8 cellular contexts compared by ENCODE assay signal in the genomic region with DNA sequence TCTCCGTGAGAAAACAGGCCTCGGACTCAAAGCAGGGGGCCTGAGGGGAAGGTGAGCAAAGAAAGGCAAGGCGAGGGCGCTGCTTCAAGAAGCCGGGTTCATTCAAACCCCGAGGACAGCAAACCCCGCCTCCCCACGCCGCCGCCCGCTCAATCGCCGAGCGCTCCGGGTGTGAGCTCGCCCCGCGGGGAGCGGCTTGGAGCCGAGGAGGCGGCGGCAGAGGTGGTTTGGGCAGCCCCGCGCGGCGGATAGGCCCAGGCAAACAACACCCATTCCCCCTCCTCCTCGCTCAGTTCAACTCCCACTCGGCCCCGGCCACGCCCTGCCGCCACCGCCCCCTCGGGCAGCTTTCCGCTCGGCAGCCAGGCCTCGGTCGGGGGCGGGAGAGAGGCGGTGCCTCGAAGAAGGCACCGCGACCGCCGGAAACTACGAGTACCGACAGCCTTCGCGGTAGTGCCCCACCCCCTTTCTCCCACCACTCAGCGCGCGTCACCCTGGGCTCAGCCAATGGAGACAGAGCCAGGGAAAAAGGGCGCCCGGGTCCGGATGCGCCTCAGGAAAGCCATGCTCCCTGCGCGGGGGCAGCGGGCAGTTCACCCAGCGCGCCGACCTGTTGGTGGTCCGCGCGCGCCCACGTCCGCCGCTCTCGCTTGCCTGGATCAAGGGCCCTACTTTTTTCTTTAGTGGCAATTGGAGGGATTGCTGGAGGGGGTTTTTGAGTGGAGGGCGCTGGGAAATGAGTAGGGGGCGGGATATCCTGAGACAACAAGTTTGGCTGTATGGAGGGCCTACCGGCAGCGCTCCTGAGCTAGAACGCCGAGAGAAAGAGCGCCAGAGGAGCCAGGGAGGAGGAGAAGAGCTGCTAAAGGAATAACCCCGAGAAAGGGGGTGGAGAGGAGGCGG. TPM values are rescaled to one million over a fixed set of nuclear protein-coding genes. Genes with fewer than 3 reads are reported as not detected.
DNase-seq lines count a peak whose midpoint lies in the region; ATAC-seq, FAIRE-seq and TF ChIP-seq lines count a peak whose summit lies in the region.

No MANE protein-coding gene starts in this region.

- H3K27me3 ChIP-seq in adrenal gland (no peaks in the 10 kb centered on the region), heart left ventricle (no peaks in the 10 kb centered on the region)

- H3K36me3 ChIP-seq in adrenal gland (replicated peaks in 1 of 2) (no peaks in the 10 kb centered on the region), heart left ventricle (peaks cover 0 to 7% (median 0%) of the 10 kb centered on the region in 9 donors)

- peak overlapping the region; percentile 95 to 100 (median 96) for H3K27ac ChIP-seq in adrenal gland
- peak overlapping the region; percentile 60 to 99 (median 94) for H3K27ac ChIP-seq in heart left ventricle

- intact Hi-C loops in adrenal gland (cut with DNase I), result no loop called here
- intact Hi-C loops in heart left ventricle (cut with DNase I), result loop anchor here in 3 of 10 donors (5.0 to 10.0 kb wide), 3 partner anchors 652 to 658 kb away; no protein-coding TSS in a partner anchor

- peak in 5 of 6 experiments; percentile 7 to 40 (median 19) for TF ChIP-seq CTCF in adrenal gland (IDR thresholded peaks at IDR 0.05)
- TF ChIP-seq CTCF in heart left ventricle (IDR thresholded peaks at IDR 0.05), result peak in 7 of 12 donors; percentile 4 to 43 (median 20)
- TF ChIP-seq CTCF in type B pancreatic cell (conservative IDR thresholded peaks at IDR 0.05), result peak; percentile 39

- no peaks in the 10 kb centered on the region for H3K9me3 Mint-ChIP-seq in type B pancreatic cell

- peaks cover 0 to 22% of the 10 kb centered on the region in 2 donors for H3K4me1 ChIP-seq in adrenal gland (replicated peaks in 1 of 2)
- peaks cover 0 to 45% (median 33%) of the 10 kb centered on the region in 12 donors for H3K4me1 ChIP-seq in heart left ventricle

- 0% methylated on average over 18 to 78 of the region's 78 CpGs for WGBS in adrenal gland, 4 donors
- WGBS in heart left ventricle, 4 donors, result 0 to 2% (median 0%) methylated on average over 46 to 78 of the region's 78 CpGs

- H3K9me3 ChIP-seq in adrenal gland (replicated peaks in 1 of 3), result no peaks in the 10 kb centered on the region
- no peaks in the 10 kb centered on the region for H3K9me3 ChIP-seq in heart left ventricle

- H3K27me3 Mint-ChIP-seq in type B pancreatic cell, result peaks cover 4% of the 10 kb centered on the region

- FAIRE-seq in GM12892 (lab: Jason Lieb, UNC), result peak; percentile 98

- peak; percentile 91 for DNase-seq in GM12892 (ENCODE audit: insufficient read length)
- peak; percentile 97 for DNase-seq in NCI-H1436 (lab: John Stamatoyannopoulos, UW)
- DNase-seq in SW480 (ENCODE audit: low spot score), result peak; percentile 99
- DNase-seq in adrenal gland, result peak; percentile 99 to 100 (median 99)
- peak; percentile 99 to 100 (median 99) for DNase-seq in heart left ventricle
- DNase-seq in pons (ENCODE audit: low spot score), result peak; percentile 98
- peak; percentile 99 for DNase-seq in type B pancreatic cell (ENCODE audit: extremely low spot score, unreplicated experiment)

- H3K27ac Mint-ChIP-seq in type B pancreatic cell, result peak overlapping the region; percentile 99

- H3K4me3 Mint-ChIP-seq in type B pancreatic cell, result peak overlapping the region; percentile 98

- H3K36me3 Mint-ChIP-seq in type B pancreatic cell, result no peaks in the 10 kb centered on the region

- H3K4me1 Mint-ChIP-seq in type B pancreatic cell (ENCODE audit: unreplicated experiment), result peaks cover 32% of the 10 kb centered on the region

- peak overlapping the region; percentile 62 to 93 (median 75) for H3K4me3 ChIP-seq in adrenal gland
- H3K4me3 ChIP-seq in heart left ventricle, result peak overlapping the region; percentile 42 to 98 (median 88)

- peak; percentile 64; the same call in 1 of the 2 replicates for TF ChIP-seq POLR2A in GM12892 (IDR thresholded peaks at IDR 0.05; ENCODE audit: low read depth, low read length)
- peak in 1 of 2 donors; percentile 67 for TF ChIP-seq POLR2A in adrenal gland (IDR thresholded peaks at IDR 0.05)
- TF ChIP-seq POLR2A in heart left ventricle (IDR thresholded peaks at IDR 0.05), result peak in 1 of 2 donors; percentile 69

- peak; percentile 81 for ATAC-seq in HG02840 (IDR thresholded peaks at IDR 0.05; ENCODE audit: low FRiP score, unreplicated experiment)
- peak; percentile 94 to 95 (median 94) for ATAC-seq in heart left ventricle

RNA-seq across cellular contexts. Expression of gene SP4, which starts 0.7 kb away (rescaled TPM):
- polyA plus RNA-seq in GM12892 (2012; ENCODE audit: missing spikeins), result 6.4 TPM
- total RNA-seq in adrenal gland (10 to 100 TPM in 1 of 8 donors, 1 to 10 TPM in 7; 3.3 to 11.2 (median 6.4) TPM), heart left ventricle (1 to 10 TPM; 5.4 to 8.9 (median 5.9) TPM), type B pancreatic cell (ENCODE audit: low replicate concordance) (5.9 and 12.4 TPM in 2 replicates)
- polyA plus RNA-seq in adrenal gland (1 to 10 TPM; 1.8 to 4.0 (median 2.0) TPM), heart left ventricle (1 to 10 TPM; 1.5 to 3.1 TPM)

Comparison
In these comparisons a context has a peak if more than half of its experiments do, and no peak if none do; other contexts are left out.
1. Peak in every context shown above with its lines: DNase-seq, ATAC-seq, H3K4me3 ChIP-seq and H3K27ac ChIP-seq.